Comparison of ENCODE assay signal across 1 cellular context in the genomic region with DNA sequence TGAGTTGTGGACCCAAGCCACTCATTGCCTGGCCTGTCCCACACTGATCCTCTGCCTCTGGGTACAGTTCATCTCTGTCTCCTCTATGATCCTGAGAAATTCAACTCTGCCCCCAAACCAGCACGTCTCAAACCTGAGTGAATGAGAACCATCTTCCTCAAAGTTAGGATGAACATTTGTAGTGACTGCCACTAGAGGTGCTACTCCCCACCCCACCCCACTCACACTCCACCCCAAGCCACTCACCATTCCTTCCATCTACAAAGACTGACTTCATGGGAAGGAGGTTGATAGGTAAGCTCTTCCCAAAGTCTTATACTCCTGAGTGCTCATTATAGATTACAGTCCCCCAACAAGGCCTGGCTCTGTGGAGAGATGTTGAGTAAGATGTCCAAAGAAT.
TF ChIP-seq lines count a peak whose summit lies in the region.

No MANE protein-coding gene starts in this region.

TF ChIP-seq in IMR-90, 13 proteins besides CTCF, POLR2A, EP300 and RAD21:
- TF ChIP-seq MXI1 (IDR thresholded peaks at IDR 0.05; ENCODE audit: borderline replicate concordance, low read depth, low read length) (no peak), CEBPB (IDR thresholded peaks at IDR 0.05; ENCODE audit: low read depth, low read length) (no peak), FOS (IDR thresholded peaks at IDR 0.05; ENCODE audit: low read depth, low read length) (no peak), BHLHE40 (IDR thresholded peaks at IDR 0.05; ENCODE audit: low read depth, low read length) (no peak), SMC3 (IDR thresholded peaks at IDR 0.05; ENCODE audit: low read depth, low read length) (no peak), NFE2L2 (IDR thresholded peaks at IDR 0.05; ENCODE audit: low read depth, low read length) (no peak), RFX5 (IDR thresholded peaks at IDR 0.05; ENCODE audit: low read depth, low read length) (no peak), MAFK (IDR thresholded peaks at IDR 0.05; ENCODE audit: low read depth, low read length) (no peak), RCOR1 (IDR thresholded peaks at IDR 0.05; ENCODE audit: insufficient replicate concordance, low read length) (no peak), CHD1 (IDR thresholded peaks at IDR 0.05; ENCODE audit: low read depth, low read length) (no peak), MAZ (IDR thresholded peaks at IDR 0.05; ENCODE audit: borderline replicate concordance, low read depth, low read length) (no peak), USF2 (IDR thresholded peaks at IDR 0.05; ENCODE audit: low read depth, low read length) (no peak)
- TF ChIP-seq, protein P1, sequence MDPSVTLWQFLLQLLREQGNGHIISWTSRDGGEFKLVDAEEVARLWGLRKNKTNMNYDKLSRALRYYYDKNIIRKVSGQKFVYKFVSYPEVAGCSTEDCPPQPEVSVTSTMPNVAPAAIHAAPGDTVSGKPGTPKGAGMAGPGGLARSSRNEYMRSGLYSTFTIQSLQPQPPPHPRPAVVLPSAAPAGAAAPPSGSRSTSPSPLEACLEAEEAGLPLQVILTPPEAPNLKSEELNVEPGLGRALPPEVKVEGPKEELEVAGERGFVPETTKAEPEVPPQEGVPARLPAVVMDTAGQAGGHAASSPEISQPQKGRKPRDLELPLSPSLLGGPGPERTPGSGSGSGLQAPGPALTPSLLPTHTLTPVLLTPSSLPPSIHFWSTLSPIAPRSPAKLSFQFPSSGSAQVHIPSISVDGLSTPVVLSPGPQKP (IDR thresholded peaks at IDR 0.05; ENCODE audit: borderline replicate concordance, low read depth, low read length), result no peak
